In genomic region chr3:163572856-163573255, GRCh38 we compare ENCODE assay signal across 3 cellular contexts.
"Had no signal": no experiment of that assay in that cellular context is flagged by ENCODE, and none has a peak within 500 bp of the region (broad histone marks: within the 10 kb centered on the region; RNA-seq: fewer than 3 reads in every experiment).

No MANE protein-coding gene starts in this region.

- DNase-seq: GDM1, GF-D8 had no signal

- ATAC-seq: GM12878 had no signal
